In the genomic region with DNA sequence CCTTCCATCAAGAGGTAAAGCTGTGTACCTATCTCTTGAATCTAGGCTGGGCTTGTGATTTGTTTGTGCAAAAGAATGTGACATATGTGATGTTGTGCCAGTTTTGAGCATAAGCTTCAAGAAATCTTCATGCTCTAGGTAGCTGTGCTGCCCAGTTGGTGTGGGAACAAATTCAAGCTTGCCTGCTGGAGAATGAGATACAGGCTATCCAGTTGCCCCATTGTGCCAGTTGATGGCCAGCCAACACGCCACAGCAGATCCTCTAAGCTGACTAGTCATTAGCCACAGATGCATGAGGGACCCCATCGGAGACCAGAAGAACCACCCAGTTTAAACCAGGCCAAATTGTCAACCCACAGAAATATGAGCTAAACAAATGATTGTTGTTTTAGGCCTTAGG, we compare ENCODE assay signal across 26 cellular contexts.
"Had no signal": no experiment of that assay in that cellular context is flagged by ENCODE, and none has a peak within 500 bp of the region (broad histone marks: within the 10 kb centered on the region; RNA-seq: fewer than 3 reads in every experiment).

No MANE protein-coding gene starts in this region.

- H3K27ac ChIP-seq: stomach, suprapubic skin, testis, thoracic aorta, thyroid gland, tibial artery, tibial nerve, transverse colon, upper lobe of left lung, upper lobe of right lung, uterus, vagina had no signal

- H3K27me3 ChIP-seq: stomach, suprapubic skin, testis, thyroid gland, tibial artery, tibial nerve, transverse colon, upper lobe of left lung, upper lobe of right lung, uterus, vagina had no signal

- H3K9me3 ChIP-seq: stomach, suprapubic skin, testis, thoracic aorta, thyroid gland, tibial artery, tibial nerve, transverse colon, upper lobe of left lung, upper lobe of right lung, uterus, vagina had no signal

- H3K4me1 ChIP-seq: stomach, suprapubic skin, testis, thyroid gland, tibial artery, tibial nerve, transverse colon, upper lobe of left lung, upper lobe of right lung, uterus, vagina had no signal

- ATAC-seq: stimulated activated effector memory CD8-positive, alpha-beta T cell treated with anti-CD3 and anti-CD28 coated beads, Interleukin-12 subunit alpha, Interleukin-12 subunit beta, amount 100 ng/mL, for 72 hours; stimulated activated memory B cell treated with anti-CD40 and anti-IgM and Interleukin-4, amounts not matched to agents 10 μg/mL and 1 μg/mL and 100 μg/mL, for 72 hours; stimulated activated naive B cell treated with anti-CD40 and anti-IgM and Interleukin-4, amounts not matched to agents 10 μg/mL and 1 μg/mL and 100 μg/mL, for 72 hours; stimulated activated naive CD8-positive, alpha-beta T cell treated with anti-CD3 and anti-CD28 coated beads, Interleukin-15, amount 100 ng/mL, for 72 hours; stimulated activated naive CD8-positive, alpha-beta T cell treated with anti-CD3 and anti-CD28 coated beads, Interleukin-15, Interleukin-2, amounts not matched to agents 100 U/mL and 50 U/mL, for 24 hours; upper lobe of right lung had no signal

- H3K36me3 ChIP-seq: stomach, suprapubic skin, thoracic aorta, thyroid gland, tibial artery, tibial nerve, transverse colon, upper lobe of left lung, upper lobe of right lung, uterus, vagina had no signal

- DNase-seq: stimulated activated CD4-positive, alpha-beta T cell treated with anti-CD3 and anti-CD28 coated beads, Interleukin-2, amount 100 ng/mL, for 48 hours; stimulated activated CD4-positive, alpha-beta T cell treated with anti-CD3 and anti-CD28 coated beads, Interleukin-4, amount 100 ng/mL, for 1 hour; stimulated activated CD4-positive, alpha-beta T cell treated with anti-CD3 and anti-CD28 coated beads, Interleukin-4, amount 100 ng/mL, for 24 hours; stimulated activated CD4-positive, alpha-beta T cell treated with anti-CD3 and anti-CD28 coated beads, Interleukin-4, amount 100 ng/mL, for 4 hours; stimulated activated CD8-positive, alpha-beta memory T cell treated with anti-CD3 and anti-CD28 coated beads, Interleukin-4, amount 100 ng/mL, for 48 hours; stimulated activated naive B cell treated with anti-CD40 and anti-IgM and Interleukin-4, amounts not matched to agents 10 μg/mL and 1 μg/mL and 100 μg/mL, for 72 hours; stimulated activated naive CD4-positive, alpha-beta T cell; stimulated activated naive CD4-positive, alpha-beta T cell treated with Interleukin-2 at 50 U/mL for 16 hours; stimulated activated naive CD8-positive, alpha-beta T cell treated with anti-CD3 and anti-CD28 coated beads, Interleukin-15, amount 100 ng/mL, for 72 hours; stimulated activated naive CD8-positive, alpha-beta T cell treated with anti-CD3 and anti-CD28 coated beads, Interleukin-15, Interleukin-2, amounts not matched to agents 100 U/mL and 50 U/mL, for 24 hours; stomach; substantia nigra; testis; thyroid gland; tibial artery; transverse colon; trophoblast cell; upper lobe of left lung; upper lobe of right lung; uterus had no signal

- H3K4me3 ChIP-seq: stomach, suprapubic skin, testis, thoracic aorta, thyroid gland, tibial artery, tibial nerve, transverse colon, upper lobe of left lung, upper lobe of right lung, uterus, vagina had no signal
